In genomic region chr11:65576232-65576866, GRCh38 we compare ENCODE assay signal across 1 cellular context.
TF ChIP-seq lines count a peak whose summit lies in the region.

No MANE protein-coding gene starts in this region.

TF ChIP-seq in IMR-90, 13 proteins besides CTCF, POLR2A, EP300 and RAD21:
- TF ChIP-seq MAFK (IDR thresholded peaks at IDR 0.05; ENCODE audit: low read depth, low read length) (no peak), CEBPB (IDR thresholded peaks at IDR 0.05; ENCODE audit: low read depth, low read length) (no peak), MXI1 (IDR thresholded peaks at IDR 0.05; ENCODE audit: borderline replicate concordance, low read depth, low read length) (no peak), RFX5 (IDR thresholded peaks at IDR 0.05; ENCODE audit: low read depth, low read length) (no peak), CHD1 (IDR thresholded peaks at IDR 0.05; ENCODE audit: low read depth, low read length) (no peak), NFE2L2 (IDR thresholded peaks at IDR 0.05; ENCODE audit: low read depth, low read length) (no peak), MAZ (IDR thresholded peaks at IDR 0.05; ENCODE audit: borderline replicate concordance, low read depth, low read length) (no peak; the same call in 1 of the 2 replicates), FOS (IDR thresholded peaks at IDR 0.05; ENCODE audit: low read depth, low read length) (no peak), RCOR1 (IDR thresholded peaks at IDR 0.05; ENCODE audit: insufficient replicate concordance, low read length) (no peak), BHLHE40 (IDR thresholded peaks at IDR 0.05; ENCODE audit: low read depth, low read length) (no peak)
- TF ChIP-seq, protein P1, sequence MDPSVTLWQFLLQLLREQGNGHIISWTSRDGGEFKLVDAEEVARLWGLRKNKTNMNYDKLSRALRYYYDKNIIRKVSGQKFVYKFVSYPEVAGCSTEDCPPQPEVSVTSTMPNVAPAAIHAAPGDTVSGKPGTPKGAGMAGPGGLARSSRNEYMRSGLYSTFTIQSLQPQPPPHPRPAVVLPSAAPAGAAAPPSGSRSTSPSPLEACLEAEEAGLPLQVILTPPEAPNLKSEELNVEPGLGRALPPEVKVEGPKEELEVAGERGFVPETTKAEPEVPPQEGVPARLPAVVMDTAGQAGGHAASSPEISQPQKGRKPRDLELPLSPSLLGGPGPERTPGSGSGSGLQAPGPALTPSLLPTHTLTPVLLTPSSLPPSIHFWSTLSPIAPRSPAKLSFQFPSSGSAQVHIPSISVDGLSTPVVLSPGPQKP (IDR thresholded peaks at IDR 0.05; ENCODE audit: borderline replicate concordance, low read depth, low read length), result no peak
